2 cellular contexts compared by ENCODE assay signal in the genomic region with DNA sequence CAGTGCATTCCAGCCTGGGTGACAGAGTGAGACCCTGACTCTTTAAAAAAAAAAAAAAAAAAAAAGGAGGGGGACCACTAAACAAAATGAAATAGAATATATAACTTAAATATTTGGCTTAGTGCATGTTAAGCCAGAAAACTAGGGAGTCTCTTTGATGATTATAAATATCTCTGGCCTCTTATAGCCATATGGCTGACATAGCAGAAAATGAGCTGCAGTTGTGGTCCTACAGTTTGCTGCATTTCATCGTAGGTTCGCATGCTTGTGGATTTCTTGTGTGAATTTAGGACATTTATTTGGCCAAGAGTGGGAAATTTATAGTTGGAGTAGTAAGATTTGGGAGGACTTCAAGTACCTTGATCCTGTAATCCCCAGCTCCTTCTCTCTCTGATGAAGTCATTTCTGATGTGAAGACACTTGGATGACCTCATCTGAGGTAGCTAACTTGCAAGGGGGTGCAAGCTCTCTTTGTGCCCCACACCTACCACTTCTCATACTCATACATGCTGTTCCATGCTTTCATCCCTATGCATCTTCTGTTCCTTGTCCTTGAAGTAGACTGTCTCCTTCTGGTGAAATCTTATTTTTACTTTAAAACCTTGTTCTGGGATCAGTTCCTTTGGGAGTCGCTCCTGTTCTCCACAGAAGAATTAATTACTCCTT.
TF ChIP-seq lines count a peak whose summit lies in the region.

No MANE protein-coding gene starts in this region.

TF ChIP-seq in HEK293, 187 proteins besides CTCF, POLR2A, EP300 and RAD21 (continued from another document):
- TF ChIP-seq, protein P1, sequence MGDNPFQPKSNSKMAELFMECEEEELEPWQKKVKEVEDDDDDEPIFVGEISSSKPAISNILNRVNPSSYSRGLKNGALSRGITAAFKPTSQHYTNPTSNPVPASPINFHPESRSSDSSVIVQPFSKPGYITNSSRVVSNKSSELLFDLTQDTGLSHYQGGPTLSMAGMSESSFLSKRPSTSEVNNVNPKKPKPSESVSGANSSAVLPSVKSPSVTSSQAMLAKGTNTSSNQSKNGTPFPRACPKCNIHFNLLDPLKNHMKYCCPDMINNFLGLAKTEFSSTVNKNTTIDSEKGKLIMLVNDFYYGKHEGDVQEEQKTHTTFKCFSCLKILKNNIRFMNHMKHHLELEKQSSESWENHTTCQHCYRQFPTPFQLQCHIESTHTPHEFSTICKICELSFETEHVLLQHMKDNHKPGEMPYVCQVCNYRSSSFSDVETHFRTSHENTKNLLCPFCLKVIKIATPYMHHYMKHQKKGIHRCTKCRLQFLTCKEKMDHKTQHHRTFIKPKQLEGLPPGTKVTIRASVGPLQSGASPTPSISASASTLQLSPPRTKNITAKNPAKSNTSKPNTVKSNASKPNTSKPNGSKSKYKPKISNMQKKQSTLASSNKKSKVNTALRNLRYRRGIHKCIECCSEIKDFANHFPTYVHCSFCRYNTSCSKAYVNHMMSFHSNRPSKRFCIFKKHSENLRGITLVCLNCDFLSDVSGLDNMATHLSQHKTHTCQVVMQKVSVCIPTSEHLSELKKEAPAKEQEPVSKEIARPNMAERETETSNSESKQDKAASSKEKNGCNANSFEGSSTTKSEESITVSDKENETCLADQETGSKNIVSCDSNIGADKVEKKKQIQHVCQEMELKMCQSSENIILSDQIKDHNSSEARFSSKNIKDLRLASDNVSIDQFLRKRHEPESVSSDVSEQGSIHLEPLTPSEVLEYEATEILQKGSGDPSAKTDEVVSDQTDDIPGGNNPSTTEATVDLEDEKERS (tag by site-specific recombination; IDR thresholded peaks at IDR 0.05): no peak
- peak; percentile 80 for TF ChIP-seq ZBTB21 (tag by site-specific recombination; IDR thresholded peaks at IDR 0.05)
- TF ChIP-seq ZNF660 (tag by site-specific recombination; IDR thresholded peaks at IDR 0.05): peak; percentile 36; the same call in 1 of the 2 replicates
- TF ChIP-seq ZNF76 (tag by site-specific recombination; IDR thresholded peaks at IDR 0.05; ENCODE audit: borderline replicate concordance, low read depth): no peak
- TF ChIP-seq ZNF555 (tag by site-specific recombination; conservative IDR thresholded peaks at IDR 0.05): no peak
- TF ChIP-seq, protein P2, sequence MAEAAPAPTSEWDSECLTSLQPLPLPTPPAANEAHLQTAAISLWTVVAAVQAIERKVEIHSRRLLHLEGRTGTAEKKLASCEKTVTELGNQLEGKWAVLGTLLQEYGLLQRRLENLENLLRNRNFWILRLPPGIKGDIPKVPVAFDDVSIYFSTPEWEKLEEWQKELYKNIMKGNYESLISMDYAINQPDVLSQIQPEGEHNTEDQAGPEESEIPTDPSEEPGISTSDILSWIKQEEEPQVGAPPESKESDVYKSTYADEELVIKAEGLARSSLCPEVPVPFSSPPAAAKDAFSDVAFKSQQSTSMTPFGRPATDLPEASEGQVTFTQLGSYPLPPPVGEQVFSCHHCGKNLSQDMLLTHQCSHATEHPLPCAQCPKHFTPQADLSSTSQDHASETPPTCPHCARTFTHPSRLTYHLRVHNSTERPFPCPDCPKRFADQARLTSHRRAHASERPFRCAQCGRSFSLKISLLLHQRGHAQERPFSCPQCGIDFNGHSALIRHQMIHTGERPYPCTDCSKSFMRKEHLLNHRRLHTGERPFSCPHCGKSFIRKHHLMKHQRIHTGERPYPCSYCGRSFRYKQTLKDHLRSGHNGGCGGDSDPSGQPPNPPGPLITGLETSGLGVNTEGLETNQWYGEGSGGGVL (tag by site-specific recombination; IDR thresholded peaks at IDR 0.05): 0 out of 2 replicates have a peak, but pooled peaks have one; percentile 38
- peak; percentile 74 for TF ChIP-seq ZNF366 (tag by site-specific recombination; conservative IDR thresholded peaks at IDR 0.05)
- TF ChIP-seq ZNF558 (tag by site-specific recombination; IDR thresholded peaks at IDR 0.05): 0 out of 2 replicates have a peak, but pooled peaks have one; percentile 23
- TF ChIP-seq ZNF629 (tag by site-specific recombination; IDR thresholded peaks at IDR 0.05): peak; percentile 79
- no peak for TF ChIP-seq ZNF311 (tag by site-specific recombination; IDR thresholded peaks at IDR 0.05; ENCODE audit: borderline replicate concordance)
- peak; percentile 28; the same call in 1 of the 2 replicates for TF ChIP-seq ZNF394 (tag by site-specific recombination; IDR thresholded peaks at IDR 0.05; ENCODE audit: borderline replicate concordance)
- TF ChIP-seq ZNF501 (tag by site-specific recombination; IDR thresholded peaks at IDR 0.05): no peak
- TF ChIP-seq, protein P3, sequence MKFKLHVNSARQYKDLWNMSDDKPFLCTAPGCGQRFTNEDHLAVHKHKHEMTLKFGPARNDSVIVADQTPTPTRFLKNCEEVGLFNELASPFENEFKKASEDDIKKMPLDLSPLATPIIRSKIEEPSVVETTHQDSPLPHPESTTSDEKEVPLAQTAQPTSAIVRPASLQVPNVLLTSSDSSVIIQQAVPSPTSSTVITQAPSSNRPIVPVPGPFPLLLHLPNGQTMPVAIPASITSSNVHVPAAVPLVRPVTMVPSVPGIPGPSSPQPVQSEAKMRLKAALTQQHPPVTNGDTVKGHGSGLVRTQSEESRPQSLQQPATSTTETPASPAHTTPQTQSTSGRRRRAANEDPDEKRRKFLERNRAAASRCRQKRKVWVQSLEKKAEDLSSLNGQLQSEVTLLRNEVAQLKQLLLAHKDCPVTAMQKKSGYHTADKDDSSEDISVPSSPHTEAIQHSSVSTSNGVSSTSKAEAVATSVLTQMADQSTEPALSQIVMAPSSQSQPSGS (tag by site-specific recombination; IDR thresholded peaks at IDR 0.05; ENCODE audit: low read depth): peak; percentile 86

TF ChIP-seq in K562, 482 proteins besides CTCF, POLR2A, EP300 and RAD21 (continued from another document):
- TF ChIP-seq, protein P4, sequence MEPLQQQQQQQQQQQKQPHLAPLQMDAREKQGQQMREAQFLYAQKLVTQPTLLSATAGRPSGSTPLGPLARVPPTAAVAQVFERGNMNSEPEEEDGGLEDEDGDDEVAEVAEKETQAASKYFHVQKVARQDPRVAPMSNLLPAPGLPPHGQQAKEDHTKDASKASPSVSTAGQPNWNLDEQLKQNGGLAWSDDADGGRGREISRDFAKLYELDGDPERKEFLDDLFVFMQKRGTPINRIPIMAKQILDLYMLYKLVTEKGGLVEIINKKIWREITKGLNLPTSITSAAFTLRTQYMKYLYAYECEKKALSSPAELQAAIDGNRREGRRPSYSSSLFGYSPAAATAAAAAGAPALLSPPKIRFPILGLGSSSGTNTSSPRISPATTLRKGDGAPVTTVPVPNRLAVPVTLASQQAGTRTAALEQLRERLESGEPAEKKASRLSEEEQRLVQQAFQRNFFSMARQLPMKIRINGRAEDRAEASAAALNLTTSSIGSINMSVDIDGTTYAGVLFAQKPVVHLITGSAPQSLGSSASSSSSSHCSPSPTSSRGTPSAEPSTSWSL (CRISPR knock-in tag; IDR thresholded peaks at IDR 0.05; ENCODE audit: borderline replicate concordance): no peak
- no peak for TF ChIP-seq MED1 (CRISPR knock-in tag; IDR thresholded peaks at IDR 0.05; ENCODE audit: borderline replicate concordance)
- TF ChIP-seq, protein P5, sequence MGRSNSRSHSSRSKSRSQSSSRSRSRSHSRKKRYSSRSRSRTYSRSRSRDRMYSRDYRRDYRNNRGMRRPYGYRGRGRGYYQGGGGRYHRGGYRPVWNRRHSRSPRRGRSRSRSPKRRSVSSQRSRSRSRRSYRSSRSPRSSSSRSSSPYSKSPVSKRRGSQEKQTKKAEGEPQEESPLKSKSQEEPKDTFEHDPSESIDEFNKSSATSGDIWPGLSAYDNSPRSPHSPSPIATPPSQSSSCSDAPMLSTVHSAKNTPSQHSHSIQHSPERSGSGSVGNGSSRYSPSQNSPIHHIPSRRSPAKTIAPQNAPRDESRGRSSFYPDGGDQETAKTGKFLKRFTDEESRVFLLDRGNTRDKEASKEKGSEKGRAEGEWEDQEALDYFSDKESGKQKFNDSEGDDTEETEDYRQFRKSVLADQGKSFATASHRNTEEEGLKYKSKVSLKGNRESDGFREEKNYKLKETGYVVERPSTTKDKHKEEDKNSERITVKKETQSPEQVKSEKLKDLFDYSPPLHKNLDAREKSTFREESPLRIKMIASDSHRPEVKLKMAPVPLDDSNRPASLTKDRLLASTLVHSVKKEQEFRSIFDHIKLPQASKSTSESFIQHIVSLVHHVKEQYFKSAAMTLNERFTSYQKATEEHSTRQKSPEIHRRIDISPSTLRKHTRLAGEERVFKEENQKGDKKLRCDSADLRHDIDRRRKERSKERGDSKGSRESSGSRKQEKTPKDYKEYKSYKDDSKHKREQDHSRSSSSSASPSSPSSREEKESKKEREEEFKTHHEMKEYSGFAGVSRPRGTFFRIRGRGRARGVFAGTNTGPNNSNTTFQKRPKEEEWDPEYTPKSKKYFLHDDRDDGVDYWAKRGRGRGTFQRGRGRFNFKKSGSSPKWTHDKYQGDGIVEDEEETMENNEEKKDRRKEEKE (IDR thresholded peaks at IDR 0.05; ENCODE audit: borderline replicate concordance in 1 of 2, control insufficient read depth in 1 of 2, low read depth in 2 of 2, low read length in 1 of 2): no peak
- TF ChIP-seq C11orf30 (IDR thresholded peaks at IDR 0.05; ENCODE audit: low read depth): peak; percentile 69
- no peak for TF ChIP-seq ZNF583 (CRISPR knock-in tag; IDR thresholded peaks at IDR 0.05)
- TF ChIP-seq NBN (IDR thresholded peaks at IDR 0.05; ENCODE audit: low read depth): no peak
- TF ChIP-seq ATF7 (IDR thresholded peaks at IDR 0.05): peak; percentile 63
- peak; percentile 39; the same call in 1 of the 2 replicates for TF ChIP-seq MAFF (IDR thresholded peaks at IDR 0.05; ENCODE audit: low read length)
- no peak for TF ChIP-seq CBX5 (IDR thresholded peaks at IDR 0.05; ENCODE audit: borderline replicate concordance, low read depth)
- TF ChIP-seq MAFG (tag; conservative IDR thresholded peaks at IDR 0.05): peak; percentile 15; the same call in 1 of the 2 replicates
- TF ChIP-seq MTF1 (CRISPR knock-in tag; IDR thresholded peaks at IDR 0.05; ENCODE audit: borderline replicate concordance): no peak
- TF ChIP-seq NCOA2 (IDR thresholded peaks at IDR 0.05; ENCODE audit: partially characterized antibody in 2 of 2): no peak
- no peak for TF ChIP-seq HMGN3 (IDR thresholded peaks at IDR 0.05; ENCODE audit: borderline replicate concordance, extremely low read depth, insufficient read length, low read depth, low read length)
- 0 out of 2 replicates have a peak, but pooled peaks have one; percentile 14 for TF ChIP-seq CREM (IDR thresholded peaks at IDR 0.05; ENCODE audit: low read depth)
- no peak for TF ChIP-seq ZNF668 (CRISPR knock-in tag; IDR thresholded peaks at IDR 0.05)
- TF ChIP-seq MCM2 (IDR thresholded peaks at IDR 0.05; ENCODE audit: low read depth): no peak
- no peak for TF ChIP-seq RBFOX2 (IDR thresholded peaks at IDR 0.05; ENCODE audit: low read depth, low read length)
- TF ChIP-seq PCBP2 (IDR thresholded peaks at IDR 0.05; ENCODE audit: low read depth, low read length, poor library complexity, severe bottlenecking): no peak
- no peak for TF ChIP-seq ZFPM2 (CRISPR knock-in tag; IDR thresholded peaks at IDR 0.05)
- TF ChIP-seq, protein P6, sequence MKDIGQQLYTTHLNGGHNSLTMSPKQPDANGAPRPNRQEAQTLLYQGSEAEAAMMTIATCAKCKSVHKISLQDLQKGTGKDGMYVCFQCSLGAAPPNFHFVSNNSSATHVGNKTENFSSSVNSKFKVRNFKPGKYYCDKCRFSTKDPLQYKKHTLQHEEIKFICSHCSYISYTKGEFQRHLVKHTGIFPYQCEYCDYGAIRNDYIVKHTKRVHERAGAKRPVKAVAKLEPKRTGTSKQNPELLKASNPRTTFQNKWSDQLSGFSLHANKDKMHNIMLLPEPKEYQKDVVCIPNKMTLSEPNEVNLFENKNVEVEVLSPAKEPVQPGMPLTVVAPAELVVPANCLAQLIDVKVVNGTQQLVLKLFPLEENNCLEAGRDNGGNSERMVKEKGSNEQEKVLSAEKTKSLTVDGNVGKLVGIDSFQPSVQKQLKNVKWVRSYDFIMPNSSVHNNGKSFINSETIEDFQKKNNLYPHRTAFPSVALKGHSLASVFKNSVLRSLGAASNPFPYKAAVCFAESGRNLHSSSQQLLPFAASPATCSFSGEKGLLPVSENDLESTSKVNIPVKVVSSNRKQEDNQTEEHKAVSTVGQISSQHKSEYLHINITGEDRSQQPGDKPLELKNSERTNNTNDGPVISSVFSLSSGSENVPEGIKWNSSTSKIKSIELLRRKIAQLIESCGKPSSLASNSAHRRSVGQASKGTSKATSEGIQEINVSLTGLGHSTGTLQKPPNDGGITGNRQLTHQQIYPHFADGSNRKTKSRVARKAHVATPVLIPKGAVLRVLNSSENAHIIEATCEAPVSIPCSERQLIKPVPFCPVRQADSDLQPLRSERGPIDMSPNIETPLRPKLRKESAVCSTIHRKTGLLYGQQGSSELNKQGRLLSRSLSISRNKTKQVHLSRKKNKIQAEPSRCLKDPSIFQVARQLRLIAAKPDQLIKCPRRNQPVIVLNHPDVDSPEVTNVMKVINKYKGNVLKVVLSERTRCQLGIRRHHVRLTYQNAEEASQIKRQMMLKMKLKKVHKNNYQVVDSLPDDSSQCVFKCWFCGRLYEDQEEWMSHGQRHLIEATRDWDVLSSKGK (CRISPR knock-in tag; IDR thresholded peaks at IDR 0.05): no peak
- no peak for TF ChIP-seq SAFB (IDR thresholded peaks at IDR 0.05; ENCODE audit: borderline replicate concordance, low read depth, low read length)
- no peak for TF ChIP-seq SREBF1 (IDR thresholded peaks at IDR 0.05; ENCODE audit: borderline replicate concordance, low read depth, low read length)
- TF ChIP-seq ZNF316 (IDR thresholded peaks at IDR 0.05): peak; percentile 78
- TF ChIP-seq FOXK2 (conservative IDR thresholded peaks at IDR 0.05 in 1 of 2, IDR thresholded peaks at IDR 0.05 in 1 of 2; ENCODE audit: low read depth in 2 of 2): no peak
- TF ChIP-seq SIN3A (IDR thresholded peaks at IDR 0.05; ENCODE audit: borderline replicate concordance in 2 of 2, control insufficient read depth in 1 of 2, low read depth in 2 of 2, low read length in 2 of 2): no peak
- TF ChIP-seq SPI1 (IDR thresholded peaks at IDR 0.05; ENCODE audit: borderline replicate concordance, low read depth, low read length): no peak
- no peak for TF ChIP-seq NFE2L1 (tag; IDR thresholded peaks at IDR 0.05; ENCODE audit: borderline replicate concordance, low read depth)
- TF ChIP-seq MXI1 (IDR thresholded peaks at IDR 0.05; ENCODE audit: low read depth, low read length): no peak
- TF ChIP-seq CHD1 (IDR thresholded peaks at IDR 0.05; ENCODE audit: low read length): no peak
- no peak for TF ChIP-seq HDAC6 (IDR thresholded peaks at IDR 0.05; ENCODE audit: low read depth, low read length)
- no peak for TF ChIP-seq HLTF (IDR thresholded peaks at IDR 0.05)
- TF ChIP-seq, protein P7, sequence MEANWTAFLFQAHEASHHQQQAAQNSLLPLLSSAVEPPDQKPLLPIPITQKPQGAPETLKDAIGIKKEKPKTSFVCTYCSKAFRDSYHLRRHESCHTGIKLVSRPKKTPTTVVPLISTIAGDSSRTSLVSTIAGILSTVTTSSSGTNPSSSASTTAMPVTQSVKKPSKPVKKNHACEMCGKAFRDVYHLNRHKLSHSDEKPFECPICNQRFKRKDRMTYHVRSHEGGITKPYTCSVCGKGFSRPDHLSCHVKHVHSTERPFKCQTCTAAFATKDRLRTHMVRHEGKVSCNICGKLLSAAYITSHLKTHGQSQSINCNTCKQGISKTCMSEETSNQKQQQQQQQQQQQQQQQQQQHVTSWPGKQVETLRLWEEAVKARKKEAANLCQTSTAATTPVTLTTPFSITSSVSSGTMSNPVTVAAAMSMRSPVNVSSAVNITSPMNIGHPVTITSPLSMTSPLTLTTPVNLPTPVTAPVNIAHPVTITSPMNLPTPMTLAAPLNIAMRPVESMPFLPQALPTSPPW (CRISPR knock-in tag; IDR thresholded peaks at IDR 0.05): no peak
- no peak for TF ChIP-seq PHF21A (IDR thresholded peaks at IDR 0.05; ENCODE audit: borderline replicate concordance, low read depth)
